ENCODE assay signal across 1 cellular context in the genomic region with DNA sequence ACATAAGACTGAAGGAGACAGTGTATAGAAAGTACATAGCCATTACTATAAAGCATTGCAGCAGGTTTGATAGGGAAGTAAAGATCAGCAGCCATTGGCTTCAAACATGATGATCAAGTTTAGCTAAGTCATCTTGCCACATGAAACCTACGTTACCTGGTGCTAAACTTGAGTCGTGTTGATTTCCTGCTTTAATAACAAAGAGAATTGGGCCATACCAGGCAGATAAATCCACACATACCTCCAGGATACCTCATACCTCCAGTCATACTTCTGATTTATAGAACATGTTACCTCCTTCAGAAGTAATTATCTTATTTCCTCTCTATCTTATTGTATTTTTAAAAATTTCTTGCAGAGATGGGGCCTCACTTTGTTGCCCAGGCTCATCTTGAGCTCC.
TF ChIP-seq lines count a peak whose summit lies in the region.

No MANE protein-coding gene starts in this region.

TF ChIP-seq in HepG2, 621 proteins besides CTCF, POLR2A, EP300 and RAD21:
- TF ChIP-seq, protein P1, sequence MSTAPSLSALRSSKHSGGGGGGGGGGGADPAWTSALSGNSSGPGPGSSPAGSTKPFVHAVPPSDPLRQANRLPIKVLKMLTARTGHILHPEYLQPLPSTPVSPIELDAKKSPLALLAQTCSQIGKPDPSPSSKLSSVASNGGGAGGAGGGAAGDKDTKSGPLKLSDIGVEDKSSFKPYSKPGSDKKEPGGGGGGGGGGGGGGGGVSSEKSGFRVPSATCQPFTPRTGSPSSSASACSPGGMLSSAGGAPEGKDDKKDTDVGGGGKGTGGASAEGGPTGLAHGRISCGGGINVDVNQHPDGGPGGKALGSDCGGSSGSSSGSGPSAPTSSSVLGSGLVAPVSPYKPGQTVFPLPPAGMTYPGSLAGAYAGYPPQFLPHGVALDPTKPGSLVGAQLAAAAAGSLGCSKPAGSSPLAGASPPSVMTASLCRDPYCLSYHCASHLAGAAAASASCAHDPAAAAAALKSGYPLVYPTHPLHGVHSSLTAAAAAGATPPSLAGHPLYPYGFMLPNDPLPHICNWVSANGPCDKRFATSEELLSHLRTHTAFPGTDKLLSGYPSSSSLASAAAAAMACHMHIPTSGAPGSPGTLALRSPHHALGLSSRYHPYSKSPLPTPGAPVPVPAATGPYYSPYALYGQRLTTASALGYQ (CRISPR knock-in tag; IDR thresholded peaks at IDR 0.05), result no peak
- TF ChIP-seq RFX5 (IDR thresholded peaks at IDR 0.05; ENCODE audit: low read depth, low read length) (no peak), ZNF674 (CRISPR knock-in tag; IDR thresholded peaks at IDR 0.05; ENCODE audit: low read depth) (no peak), ISX (CRISPR knock-in tag; conservative IDR thresholded peaks at IDR 0.05) (no peak), SNAPC2 (CRISPR knock-in tag; IDR thresholded peaks at IDR 0.05) (no peak), FOSL1 (CRISPR knock-in tag; IDR thresholded peaks at IDR 0.05; ENCODE audit: borderline replicate concordance) (no peak), ZNF746 (CRISPR knock-in tag; IDR thresholded peaks at IDR 0.05) (no peak), SP2 (CRISPR knock-in tag; IDR thresholded peaks at IDR 0.05) (no peak), RORA (CRISPR knock-in tag; IDR thresholded peaks at IDR 0.05) (no peak), JUND (CRISPR knock-in tag; IDR thresholded peaks at IDR 0.05) (no peak), DNMT1 (CRISPR knock-in tag; IDR thresholded peaks at IDR 0.05) (no peak)
- TF ChIP-seq, protein P2, sequence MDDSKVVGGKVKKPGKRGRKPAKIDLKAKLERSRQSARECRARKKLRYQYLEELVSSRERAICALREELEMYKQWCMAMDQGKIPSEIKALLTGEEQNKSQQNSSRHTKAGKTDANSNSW (CRISPR knock-in tag; IDR thresholded peaks at IDR 0.05; ENCODE audit: borderline replicate concordance), result no peak
- TF ChIP-seq, protein P3, sequence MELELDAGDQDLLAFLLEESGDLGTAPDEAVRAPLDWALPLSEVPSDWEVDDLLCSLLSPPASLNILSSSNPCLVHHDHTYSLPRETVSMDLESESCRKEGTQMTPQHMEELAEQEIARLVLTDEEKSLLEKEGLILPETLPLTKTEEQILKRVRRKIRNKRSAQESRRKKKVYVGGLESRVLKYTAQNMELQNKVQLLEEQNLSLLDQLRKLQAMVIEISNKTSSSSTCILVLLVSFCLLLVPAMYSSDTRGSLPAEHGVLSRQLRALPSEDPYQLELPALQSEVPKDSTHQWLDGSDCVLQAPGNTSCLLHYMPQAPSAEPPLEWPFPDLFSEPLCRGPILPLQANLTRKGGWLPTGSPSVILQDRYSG (CRISPR knock-in tag; IDR thresholded peaks at IDR 0.05), result no peak
